ENCODE assay signal across 8 cellular contexts in the genomic region with DNA sequence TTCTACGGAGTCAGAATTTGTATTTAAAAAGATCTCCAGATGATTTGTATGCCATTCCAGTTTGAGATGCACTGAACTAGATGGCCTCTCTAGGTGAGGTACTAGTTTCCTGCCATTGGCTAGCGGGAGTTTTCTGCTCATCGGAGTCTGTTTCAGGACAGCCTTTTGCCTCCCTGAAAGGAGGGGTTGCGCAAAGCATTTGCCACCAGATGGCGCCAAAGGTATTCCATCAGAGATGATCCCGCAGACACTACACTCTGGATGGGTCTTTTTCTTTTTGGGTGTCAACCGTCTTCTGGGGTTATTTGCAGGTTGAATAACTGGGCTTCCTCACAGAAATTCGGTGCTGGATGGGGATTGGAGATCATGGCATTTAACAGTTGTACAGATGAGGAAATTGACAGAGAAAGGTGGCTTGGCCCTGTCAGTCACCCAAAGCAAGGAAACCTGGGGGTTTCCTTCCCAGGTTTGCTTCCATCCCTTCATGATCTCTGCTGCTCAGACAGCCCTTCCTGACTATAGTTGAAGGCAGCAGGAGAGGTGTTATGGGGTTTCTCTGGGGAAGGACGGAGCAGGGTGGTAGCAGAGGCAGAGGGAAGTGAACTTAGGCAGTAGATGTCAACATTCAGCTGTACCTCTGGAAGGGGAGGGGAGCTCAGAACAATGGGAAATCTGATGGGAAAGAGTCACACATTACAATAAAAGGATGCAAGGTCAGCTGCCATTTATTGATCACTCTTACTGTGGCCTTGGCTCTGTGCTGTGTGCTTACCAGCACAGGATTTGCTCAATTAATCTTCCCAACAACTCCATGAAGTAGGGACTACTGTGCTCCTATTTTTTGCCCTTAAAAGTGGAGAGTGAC.
DNase-seq lines count a peak whose midpoint lies in the region; ATAC-seq and TF ChIP-seq lines count a peak whose summit lies in the region.

No MANE protein-coding gene starts in this region.

- peaks cover 20% of the 10 kb centered on the region for H3K4me1 Mint-ChIP-seq in activated T-cell treated with anti-CD3 and anti-CD28 coated beads, Interleukin-2, amount 50 U/mL, for 24 hours (ENCODE audit: low read depth)

- H3K9me2 ChIP-seq in PC-9 (ENCODE audit: insufficient read depth) = no peaks in the 10 kb centered on the region

- CTCF ChIA-PET in PC-9 (lab: Charles Lee) = no interaction called here

- H3K27ac ChIP-seq in PC-9 (no peak overlapping the region), subcutaneous abdominal adipose tissue (ENCODE audit: low read depth, low read length) (peak overlapping the region; percentile 70)

- ATAC-seq in GM21526 (IDR thresholded peaks at IDR 0.05; ENCODE audit: low FRiP score, unreplicated experiment) = peak; percentile 81

- TF ChIP-seq CTCF in PC-9 (conservative IDR thresholded peaks at IDR 0.05) = peak; percentile 96
- peak; percentile 94 for TF ChIP-seq CTCF in fibroblast of pulmonary artery (IDR thresholded peaks at IDR 0.05; ENCODE audit: low read length, missing control alignments)

- no peaks in the 10 kb centered on the region for H3K36me3 ChIP-seq in PC-9 (ENCODE audit: low read depth)
- H3K36me3 ChIP-seq in subcutaneous abdominal adipose tissue (ENCODE audit: control insufficient read depth in 5 of 5, insufficient read depth in 5 of 5, low read length in 5 of 5) = peaks cover 0 to 2% (median 0%) of the 10 kb centered on the region in 5 donors

- H4K20me1 ChIP-seq in PC-9 (ENCODE audit: insufficient read depth) = no peaks in the 10 kb centered on the region

- DNase-seq in DMS153 treated with DMSO at 0.1 percent for 48 hours (lab: John Stamatoyannopoulos, UW; ENCODE audit: unreplicated experiment) (peak; percentile 83), HuH-7.5 (ENCODE audit: low spot score) (peak; percentile 65), PC-9 (peak; percentile 78), fibroblast of pulmonary artery (ENCODE audit: low read depth) (peak; percentile 88), non-pigmented ciliary epithelial cell (ENCODE audit: low read depth) (peak; percentile 35)
- DNase-seq in activated T-cell treated with anti-CD3 and anti-CD28 coated beads, Interleukin-2, amount 50 U/mL, for 24 hours = peak; percentile 84

- H3K4me1 ChIP-seq in PC-9 (replicated peaks; ENCODE audit: insufficient read depth) = peaks cover 31% of the 10 kb centered on the region
- peaks cover 2 to 53% (median 36%) of the 10 kb centered on the region in 5 donors for H3K4me1 ChIP-seq in subcutaneous abdominal adipose tissue (ENCODE audit: control insufficient read depth in 5 of 5, insufficient read depth in 5 of 5, low read length in 5 of 5)

- H3K4me2 ChIP-seq in PC-9 = no peak overlapping the region

- no peak overlapping the region for H3K4me3 Mint-ChIP-seq in activated T-cell treated with anti-CD3 and anti-CD28 coated beads, Interleukin-2, amount 50 U/mL, for 24 hours

- no peak overlapping the region for H3K27ac Mint-ChIP-seq in activated T-cell treated with anti-CD3 and anti-CD28 coated beads, Interleukin-2, amount 50 U/mL, for 24 hours

- no peak overlapping the region for H3K9ac ChIP-seq in subcutaneous abdominal adipose tissue (ENCODE audit: low read length in 5 of 5)

- no peaks in the 10 kb centered on the region for H3K36me3 Mint-ChIP-seq in activated T-cell treated with anti-CD3 and anti-CD28 coated beads, Interleukin-2, amount 50 U/mL, for 24 hours (ENCODE audit: low read depth)

- H3K27me3 ChIP-seq in PC-9 (ENCODE audit: insufficient read depth, low read depth) (no peaks in the 10 kb centered on the region), subcutaneous abdominal adipose tissue (ENCODE audit: control insufficient read depth in 5 of 5, insufficient read depth in 4 of 5, low read length in 5 of 5) (no peaks in the 10 kb centered on the region)

- H3K9me3 ChIP-seq in PC-9 (ENCODE audit: insufficient read depth, low read depth) (no peaks in the 10 kb centered on the region), subcutaneous abdominal adipose tissue (ENCODE audit: control insufficient read depth in 5 of 5, low read length in 5 of 5) (no peaks in the 10 kb centered on the region)

- H3K4me3 ChIP-seq in PC-9 = no peak overlapping the region
- H3K4me3 ChIP-seq in fibroblast of pulmonary artery (replicated peaks; ENCODE audit: low read depth, low read length) = no peak overlapping the region
- no peak overlapping the region for H3K4me3 ChIP-seq in subcutaneous abdominal adipose tissue (ENCODE audit: low read depth in 1 of 5, low read length in 5 of 5)

- intact Hi-C loops in PC-9 (cut with micrococcal nuclease; ENCODE audit: unreplicated experiment) = loop anchor here (1.0 to 5.0 kb wide), 10 partner anchors 28 to 463 kb away; no protein-coding TSS in a partner anchor

- H3K27me3 Mint-ChIP-seq in activated T-cell treated with anti-CD3 and anti-CD28 coated beads, Interleukin-2, amount 50 U/mL, for 24 hours = no peaks in the 10 kb centered on the region

- H3F3A ChIP-seq in PC-9 (ENCODE audit: insufficient read depth, low read depth) = peaks cover 6% of the 10 kb centered on the region

- no peak overlapping the region for H2AFZ ChIP-seq in PC-9

- POLR2A ChIA-PET in PC-9 (lab: Charles Lee; ENCODE audit: unreplicated experiment) = interaction anchor here (0.5 to 0.6 kb wide), 2 partner anchors 78 to 348 kb away, joined by 3 to 5 read pairs; no protein-coding TSS in a partner anchor

- no peaks in the 10 kb centered on the region for H3K79me2 ChIP-seq in PC-9 (ENCODE audit: low read depth)

- no peaks in the 10 kb centered on the region for H3K9me3 Mint-ChIP-seq in activated T-cell treated with anti-CD3 and anti-CD28 coated beads, Interleukin-2, amount 50 U/mL, for 24 hours

- BruUV-seq in PC-9 (replicated peaks; lab: Mats Ljungman, UMichigan) = no TSS peak

Comparison
In these comparisons a context has a peak if more than half of its experiments do, and no peak if none do; other contexts are left out.
1. DNase-seq: peak in every context shown above with its lines; median percentile 88 in fibroblast of pulmonary artery; 84 in activated T-cell treated with anti-CD3 and anti-CD28 coated beads, Interleukin-2, amount 50 U/mL, for 24 hours; 83 in DMS153 treated with DMSO at 0.1 percent for 48 hours; 78 in PC-9; 65 in HuH-7.5; 35 in non-pigmented ciliary epithelial cell.